In the genomic region with DNA sequence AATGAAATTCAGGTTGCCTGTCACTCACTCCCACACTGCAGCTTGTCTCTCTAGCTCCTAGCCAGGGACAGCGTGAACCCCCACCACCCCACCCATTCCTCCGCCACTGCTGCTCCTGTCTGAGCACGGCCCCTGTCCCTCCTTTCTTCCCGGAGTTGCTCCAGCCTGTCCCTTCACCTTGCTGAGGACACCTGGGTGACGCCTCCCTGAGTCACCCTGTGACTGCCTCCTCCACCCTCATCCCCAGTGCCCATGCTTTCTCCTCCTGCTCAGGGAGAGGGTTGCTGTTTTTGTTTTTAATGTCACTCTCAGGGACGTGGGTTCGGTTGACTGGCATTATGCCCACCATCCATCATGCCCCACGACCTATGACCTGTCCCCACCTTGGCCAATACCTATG, we compare ENCODE assay signal across 12 cellular contexts. TPM values are rescaled to one million over a fixed set of nuclear protein-coding genes. Genes with fewer than 3 reads are reported as not detected.
DNase-seq lines count a peak whose midpoint lies in the region; ATAC-seq and TF ChIP-seq lines count a peak whose summit lies in the region.
"Had no signal": no experiment of that assay in that cellular context is flagged by ENCODE, and none has a peak within 500 bp of the region (broad histone marks: within the 10 kb centered on the region; RNA-seq: fewer than 3 reads in every experiment).

No MANE protein-coding gene starts in this region.

- no peaks in the 10 kb centered on the region for H3K9me3 ChIP-seq in gastrocnemius medialis
- no peaks in the 10 kb centered on the region for H3K9me3 ChIP-seq in naive thymus-derived CD4-positive, alpha-beta T cell (ENCODE audit: control insufficient read depth in 2 of 3, low read length in 3 of 3)
- no peaks in the 10 kb centered on the region for H3K9me3 ChIP-seq in uterus

- H3K4me1 ChIP-seq in foreskin keratinocyte (no peaks in the 10 kb centered on the region), gastrocnemius medialis (no peaks in the 10 kb centered on the region), uterus (no peaks in the 10 kb centered on the region)
- no peaks in the 10 kb centered on the region for H3K4me1 ChIP-seq in naive thymus-derived CD4-positive, alpha-beta T cell (ENCODE audit: control insufficient read depth in 2 of 2, insufficient read depth in 2 of 2, low read length in 2 of 2)

- CTCF ChIA-PET in WTC11 (lab: Charles Lee): interaction anchor here (1.3 to 1.7 kb wide), 4 partner anchors 10 to 64 kb away, joined by 4 to 10 read pairs (median 4); no protein-coding TSS in a partner anchor
- CTCF ChIA-PET in naive thymus-derived CD4-positive, alpha-beta T cell (lab: Charles Lee): no interaction called here

- in situ Hi-C loops in gastrocnemius medialis (cut with MboI; ENCODE audit: low sequenced_read_pairs in 4 of 4): no loop called here

- no peaks in the 10 kb centered on the region for H3K27me3 ChIP-seq in foreskin keratinocyte
- H3K27me3 ChIP-seq in gastrocnemius medialis: no peaks in the 10 kb centered on the region
- no peaks in the 10 kb centered on the region for H3K27me3 ChIP-seq in naive thymus-derived CD4-positive, alpha-beta T cell (ENCODE audit: control insufficient read depth in 2 of 2, insufficient read depth in 2 of 2, low read length in 2 of 2)
- no peaks in the 10 kb centered on the region for H3K27me3 ChIP-seq in uterus

- H3K27me3 Mint-ChIP-seq in WTC11 (ENCODE audit: low read depth): no peaks in the 10 kb centered on the region
- no peaks in the 10 kb centered on the region for H3K27me3 Mint-ChIP-seq in naive thymus-derived CD4-positive, alpha-beta T cell
- H3K27me3 Mint-ChIP-seq: B cell; CD4-positive, alpha-beta T cell had no signal

- H3K4me3 Mint-ChIP-seq in WTC11: no peak overlapping the region
- no peak overlapping the region for H3K4me3 Mint-ChIP-seq in naive thymus-derived CD4-positive, alpha-beta T cell
- H3K4me3 Mint-ChIP-seq: B cell; CD4-positive, alpha-beta T cell; GM23338 had no signal

- TF ChIP-seq POLR2A in gastrocnemius medialis (IDR thresholded peaks at IDR 0.05) (no peak), uterus (IDR thresholded peaks at IDR 0.05) (no peak)

- H3K4me1 Mint-ChIP-seq in WTC11: no peaks in the 10 kb centered on the region
- H3K4me1 Mint-ChIP-seq in naive thymus-derived CD4-positive, alpha-beta T cell: peaks cover 0 to 6% (median 0%) of the 10 kb centered on the region in 7 donors
- H3K4me1 Mint-ChIP-seq: B cell, GM23338 had no signal

- intact Hi-C loops in gastrocnemius medialis (cut with DNase I; ENCODE audit: low total_unique reads) (no loop called here), uterus (cut with DNase I; ENCODE audit: low total_unique reads) (no loop called here)
- intact Hi-C loops in naive thymus-derived CD4-positive, alpha-beta T cell (cut with micrococcal nuclease): no loop called here

- H3K27ac Mint-ChIP-seq in WTC11: 0 out of 2 replicates have a peak overlapping the region, but pooled peaks have one; percentile 23
- no peak overlapping the region for H3K27ac Mint-ChIP-seq in naive thymus-derived CD4-positive, alpha-beta T cell
- H3K27ac Mint-ChIP-seq: B cell; CD4-positive, alpha-beta T cell; GM23338 had no signal

- no peak overlapping the region for H3K27ac ChIP-seq in foreskin keratinocyte
- H3K27ac ChIP-seq in gastrocnemius medialis: no peak overlapping the region
- no peak overlapping the region for H3K27ac ChIP-seq in naive thymus-derived CD4-positive, alpha-beta T cell (ENCODE audit: low read depth, low read length)
- H3K27ac ChIP-seq in uterus: no peak overlapping the region

- ATAC-seq in WTC11 (no peak), foreskin keratinocyte (peak; percentile 74), gastrocnemius medialis (no peak), GM21737 (IDR thresholded peaks at IDR 0.05; ENCODE audit: unreplicated experiment) (no peak)
- ATAC-seq in naive thymus-derived CD4-positive, alpha-beta T cell: no peak

- H3K36me3 ChIP-seq in gastrocnemius medialis (peaks cover 0 to 35% of the 10 kb centered on the region in 2 donors), uterus (no peaks in the 10 kb centered on the region)
- H3K36me3 ChIP-seq in naive thymus-derived CD4-positive, alpha-beta T cell (ENCODE audit: control insufficient read depth in 2 of 3, insufficient read depth in 3 of 3, low read length in 3 of 3): peaks cover 0 to 85% (median 6%) of the 10 kb centered on the region in 3 experiments

- H3K4me3 ChIP-seq in gastrocnemius medialis: no peak overlapping the region
- H3K4me3 ChIP-seq in naive thymus-derived CD4-positive, alpha-beta T cell (ENCODE audit: low read length): no peak overlapping the region
- H3K4me3 ChIP-seq in uterus: no peak overlapping the region
- H3K4me3 ChIP-seq: GM23338 had no signal

- POLR2A ChIA-PET in WTC11 (lab: Charles Lee): no interaction called here
- POLR2A ChIA-PET in naive thymus-derived CD4-positive, alpha-beta T cell (lab: Charles Lee): no interaction called here

- TF ChIP-seq CTCF in WTC11 (IDR thresholded peaks at IDR 0.05) (no peak), foreskin keratinocyte (conservative IDR thresholded peaks at IDR 0.05) (no peak), gastrocnemius medialis (IDR thresholded peaks at IDR 0.05 in 4 of 5, conservative IDR thresholded peaks at IDR 0.05 in 1 of 5) (no peak), uterus (IDR thresholded peaks at IDR 0.05) (no peak)

- no peaks in the 10 kb centered on the region for H3K9me3 Mint-ChIP-seq in WTC11
- H3K9me3 Mint-ChIP-seq in naive thymus-derived CD4-positive, alpha-beta T cell: no peaks in the 10 kb centered on the region
- H3K9me3 Mint-ChIP-seq: CD4-positive, alpha-beta T cell; GM23338 had no signal

- DNase-seq in HPDE6-E6E7 (ENCODE audit: extremely low spot score) (peak; percentile 40), WTC11 (ENCODE audit: low spot score) (no peak), foreskin keratinocyte (peak in 1 of 2 donors; percentile 14), gastrocnemius medialis (no peak), uterus (no peak)
- no peak for DNase-seq in naive thymus-derived CD4-positive, alpha-beta T cell
- DNase-seq: CD4-positive, alpha-beta T cell; DMS79; H7 had no signal

- H3K36me3 Mint-ChIP-seq in WTC11: 0 out of 2 replicates have a peak, but pooled peaks cover 3% of the 10 kb centered on the region
- H3K36me3 Mint-ChIP-seq in naive thymus-derived CD4-positive, alpha-beta T cell: peaks cover 1 to 63% (median 21%) of the 10 kb centered on the region in 5 donors

TF ChIP-seq in WTC11, 78 proteins besides CTCF, POLR2A, EP300 and RAD21 (continues in another document):
- TF ChIP-seq, protein P1, sequence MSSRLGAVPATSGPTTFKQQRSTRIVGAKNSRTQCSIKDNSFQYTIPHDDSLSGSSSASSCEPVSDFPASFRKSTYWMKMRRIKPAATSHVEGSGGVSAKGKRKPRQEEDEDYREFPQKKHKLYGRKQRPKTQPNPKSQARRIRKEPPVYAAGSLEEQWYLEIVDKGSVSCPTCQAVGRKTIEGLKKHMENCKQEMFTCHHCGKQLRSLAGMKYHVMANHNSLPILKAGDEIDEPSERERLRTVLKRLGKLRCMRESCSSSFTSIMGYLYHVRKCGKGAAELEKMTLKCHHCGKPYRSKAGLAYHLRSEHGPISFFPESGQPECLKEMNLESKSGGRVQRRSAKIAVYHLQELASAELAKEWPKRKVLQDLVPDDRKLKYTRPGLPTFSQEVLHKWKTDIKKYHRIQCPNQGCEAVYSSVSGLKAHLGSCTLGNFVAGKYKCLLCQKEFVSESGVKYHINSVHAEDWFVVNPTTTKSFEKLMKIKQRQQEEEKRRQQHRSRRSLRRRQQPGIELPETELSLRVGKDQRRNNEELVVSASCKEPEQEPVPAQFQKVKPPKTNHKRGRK (CRISPR knock-in tag; IDR thresholded peaks at IDR 0.05; ENCODE audit: borderline replicate concordance): no peak
- TF ChIP-seq CREB1 (CRISPR knock-in tag; IDR thresholded peaks at IDR 0.05) (no peak), NR2C2 (CRISPR knock-in tag; IDR thresholded peaks at IDR 0.05) (no peak), ZNF671 (CRISPR knock-in tag; IDR thresholded peaks at IDR 0.05) (no peak), ZBTB21 (CRISPR knock-in tag; IDR thresholded peaks at IDR 0.05; ENCODE audit: borderline replicate concordance) (no peak), ZNF138 (CRISPR knock-in tag; conservative IDR thresholded peaks at IDR 0.05) (no peak), PRRX2 (CRISPR knock-in tag; IDR thresholded peaks at IDR 0.05) (no peak), TEAD1 (CRISPR knock-in tag; IDR thresholded peaks at IDR 0.05) (no peak)

RNA-seq across cellular contexts. Expression of a gene that starts 25.8 kb away (rescaled TPM):
- total RNA-seq in WTC11 (2021): 66.0 to 71.2 TPM (median 67.1 TPM) in 3 replicates
- total RNA-seq in foreskin keratinocyte: 29.3 and 34.2 TPM in 2 replicates
- polyA plus RNA-seq in foreskin keratinocyte: 32.4 and 35.0 TPM in 2 replicates
- total RNA-seq in gastrocnemius medialis: 10 to 100 TPM in 3 of 4 donors, 1 to 10 TPM in 1; 7.7 to 27.4 (median 14.5) TPM
- total RNA-seq in naive thymus-derived CD4-positive, alpha-beta T cell: 10 to 100 TPM; 41.4 to 78.8 (median 56.9) TPM
- polyA plus RNA-seq in naive thymus-derived CD4-positive, alpha-beta T cell: 10 to 100 TPM; 16.8 to 37.9 TPM
- 10 to 100 TPM in 3 of 4 donors, 1 to 10 TPM in 1; 5.4 to 53.3 (median 33.9) TPM for total RNA-seq in uterus

RNA-seq across cellular contexts. Expression of a gene that starts 53.5 kb away (rescaled TPM):
- 86.9 to 111 TPM (median 97.1 TPM) in 3 replicates for total RNA-seq in WTC11 (2021)
- total RNA-seq in foreskin keratinocyte: 53.8 and 73.9 TPM in 2 replicates
- 67.8 and 95.0 TPM in 2 replicates for polyA plus RNA-seq in foreskin keratinocyte
- 1 to 10 TPM; 3.8 to 5.6 (median 5.5) TPM for total RNA-seq in gastrocnemius medialis
- total RNA-seq in naive thymus-derived CD4-positive, alpha-beta T cell: 100 to 1,000 TPM in 4 of 5 experiments, 10 to 100 TPM in 1; 93.1 to 279 (median 156) TPM
- polyA plus RNA-seq in naive thymus-derived CD4-positive, alpha-beta T cell: 100 to 1,000 TPM; 273 to 393 TPM
- 10 to 100 TPM in 3 of 4 donors, 1 to 10 TPM in 1; 3.3 to 16.9 (median 12.0) TPM for total RNA-seq in uterus

RNA-seq across cellular contexts. Expression of a gene that starts 57.8 kb away (rescaled TPM):
- total RNA-seq in WTC11 (2021) (0.14 to 0.31 TPM (median 0.23 TPM) in 3 replicates), foreskin keratinocyte (not detected in 2 replicates), gastrocnemius medialis (1 to 10 TPM in 2 of 4 donors, not detected in 2; 1.2 to 1.5 TPM), uterus (under 1 TPM in 2 of 4 donors, not detected in 2; 0.55 to 0.90 TPM)
- polyA plus RNA-seq in foreskin keratinocyte: not detected in 2 replicates
- under 1 TPM in 2 of 5 experiments, not detected in 3; 0.12 to 0.15 TPM for total RNA-seq in naive thymus-derived CD4-positive, alpha-beta T cell
- polyA plus RNA-seq in naive thymus-derived CD4-positive, alpha-beta T cell: not detected
- total RNA-seq: B cell; CD4-positive, alpha-beta T cell; H7 had no signal
